1 cellular context compared by ENCODE assay signal in the genomic region with DNA sequence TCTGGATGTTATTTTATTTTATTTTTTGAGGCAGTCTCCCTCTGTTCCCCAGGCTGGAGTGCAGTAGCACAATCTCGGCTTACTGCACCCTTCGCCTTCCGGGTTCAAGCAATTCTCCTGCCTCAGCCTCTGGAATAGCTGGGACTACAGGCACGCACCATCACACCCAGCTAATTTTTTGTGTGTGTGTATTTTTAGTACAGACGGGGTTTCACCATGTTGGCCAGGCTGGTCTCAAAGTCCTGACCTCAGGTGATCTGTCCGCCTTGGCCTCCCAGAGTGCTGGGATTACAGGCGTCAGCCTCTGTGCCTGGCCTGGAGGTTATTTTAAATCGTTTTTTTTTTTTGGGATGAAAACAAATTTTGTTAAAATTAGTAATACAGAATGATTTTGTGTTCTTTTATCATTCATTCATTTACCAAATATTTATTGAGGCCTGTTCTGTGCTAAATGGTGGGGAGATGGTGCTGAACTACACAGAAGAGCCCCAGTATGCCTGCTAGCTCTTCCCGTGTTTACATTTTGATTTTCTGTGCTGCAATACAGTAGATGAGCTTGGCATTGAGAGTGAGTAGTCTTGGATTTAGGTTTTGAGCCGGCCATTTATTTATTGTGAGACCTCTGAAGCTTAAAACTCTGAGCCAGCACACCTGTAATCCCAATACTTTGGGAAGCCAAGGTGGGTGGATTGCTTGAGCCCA.
TF ChIP-seq lines count a peak whose summit lies in the region.

No MANE protein-coding gene starts in this region.

TF ChIP-seq in HepG2, 621 proteins besides CTCF, POLR2A, EP300 and RAD21 (continued from another document):
- TF ChIP-seq LCORL (IDR thresholded peaks at IDR 0.05) (no peak), LCORL (CRISPR knock-in tag; IDR thresholded peaks at IDR 0.05) (peak; percentile 63), RELA (CRISPR knock-in tag; IDR thresholded peaks at IDR 0.05) (no peak), ZNF839 (CRISPR knock-in tag; IDR thresholded peaks at IDR 0.05; ENCODE audit: borderline replicate concordance) (no peak), ZNF335 (CRISPR knock-in tag; IDR thresholded peaks at IDR 0.05) (no peak), XRCC5 (optimal IDR thresholded peaks at IDR 0.05; ENCODE audit: low read length) (no peak), PAX8 (CRISPR knock-in tag; IDR thresholded peaks at IDR 0.05; ENCODE audit: borderline replicate concordance) (no peak)
- TF ChIP-seq, protein P1, sequence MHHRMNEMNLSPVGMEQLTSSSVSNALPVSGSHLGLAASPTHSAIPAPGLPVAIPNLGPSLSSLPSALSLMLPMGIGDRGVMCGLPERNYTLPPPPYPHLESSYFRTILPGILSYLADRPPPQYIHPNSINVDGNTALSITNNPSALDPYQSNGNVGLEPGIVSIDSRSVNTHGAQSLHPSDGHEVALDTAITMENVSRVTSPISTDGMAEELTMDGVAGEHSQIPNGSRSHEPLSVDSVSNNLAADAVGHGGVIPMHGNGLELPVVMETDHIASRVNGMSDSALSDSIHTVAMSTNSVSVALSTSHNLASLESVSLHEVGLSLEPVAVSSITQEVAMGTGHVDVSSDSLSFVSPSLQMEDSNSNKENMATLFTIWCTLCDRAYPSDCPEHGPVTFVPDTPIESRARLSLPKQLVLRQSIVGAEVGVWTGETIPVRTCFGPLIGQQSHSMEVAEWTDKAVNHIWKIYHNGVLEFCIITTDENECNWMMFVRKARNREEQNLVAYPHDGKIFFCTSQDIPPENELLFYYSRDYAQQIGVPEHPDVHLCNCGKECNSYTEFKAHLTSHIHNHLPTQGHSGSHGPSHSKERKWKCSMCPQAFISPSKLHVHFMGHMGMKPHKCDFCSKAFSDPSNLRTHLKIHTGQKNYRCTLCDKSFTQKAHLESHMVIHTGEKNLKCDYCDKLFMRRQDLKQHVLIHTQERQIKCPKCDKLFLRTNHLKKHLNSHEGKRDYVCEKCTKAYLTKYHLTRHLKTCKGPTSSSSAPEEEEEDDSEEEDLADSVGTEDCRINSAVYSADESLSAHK (CRISPR knock-in tag; IDR thresholded peaks at IDR 0.05; ENCODE audit: borderline replicate concordance), result no peak
- TF ChIP-seq, protein P2, sequence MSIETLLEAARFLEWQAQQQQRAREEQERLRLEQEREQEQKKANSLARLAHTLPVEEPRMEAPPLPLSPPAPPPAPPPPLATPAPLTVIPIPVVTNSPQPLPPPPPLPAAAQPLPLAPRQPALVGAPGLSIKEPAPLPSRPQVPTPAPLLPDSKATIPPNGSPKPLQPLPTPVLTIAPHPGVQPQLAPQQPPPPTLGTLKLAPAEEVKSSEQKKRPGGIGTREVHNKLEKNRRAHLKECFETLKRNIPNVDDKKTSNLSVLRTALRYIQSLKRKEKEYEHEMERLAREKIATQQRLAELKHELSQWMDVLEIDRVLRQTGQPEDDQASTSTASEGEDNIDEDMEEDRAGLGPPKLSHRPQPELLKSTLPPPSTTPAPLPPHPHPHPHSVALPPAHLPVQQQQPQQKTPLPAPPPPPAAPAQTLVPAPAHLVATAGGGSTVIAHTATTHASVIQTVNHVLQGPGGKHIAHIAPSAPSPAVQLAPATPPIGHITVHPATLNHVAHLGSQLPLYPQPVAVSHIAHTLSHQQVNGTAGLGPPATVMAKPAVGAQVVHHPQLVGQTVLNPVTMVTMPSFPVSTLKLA (IDR thresholded peaks at IDR 0.05), result no peak
- TF ChIP-seq, protein P3, sequence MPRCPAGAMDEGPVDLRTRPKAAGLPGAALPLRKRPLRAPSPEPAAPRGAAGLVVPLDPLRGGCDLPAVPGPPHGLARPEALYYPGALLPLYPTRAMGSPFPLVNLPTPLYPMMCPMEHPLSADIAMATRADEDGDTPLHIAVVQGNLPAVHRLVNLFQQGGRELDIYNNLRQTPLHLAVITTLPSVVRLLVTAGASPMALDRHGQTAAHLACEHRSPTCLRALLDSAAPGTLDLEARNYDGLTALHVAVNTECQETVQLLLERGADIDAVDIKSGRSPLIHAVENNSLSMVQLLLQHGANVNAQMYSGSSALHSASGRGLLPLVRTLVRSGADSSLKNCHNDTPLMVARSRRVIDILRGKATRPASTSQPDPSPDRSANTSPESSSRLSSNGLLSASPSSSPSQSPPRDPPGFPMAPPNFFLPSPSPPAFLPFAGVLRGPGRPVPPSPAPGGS (CRISPR knock-in tag; IDR thresholded peaks at IDR 0.05), result no peak
TF ChIP-seq in HepG2: peak in this region for 47.
